In the genomic region with DNA sequence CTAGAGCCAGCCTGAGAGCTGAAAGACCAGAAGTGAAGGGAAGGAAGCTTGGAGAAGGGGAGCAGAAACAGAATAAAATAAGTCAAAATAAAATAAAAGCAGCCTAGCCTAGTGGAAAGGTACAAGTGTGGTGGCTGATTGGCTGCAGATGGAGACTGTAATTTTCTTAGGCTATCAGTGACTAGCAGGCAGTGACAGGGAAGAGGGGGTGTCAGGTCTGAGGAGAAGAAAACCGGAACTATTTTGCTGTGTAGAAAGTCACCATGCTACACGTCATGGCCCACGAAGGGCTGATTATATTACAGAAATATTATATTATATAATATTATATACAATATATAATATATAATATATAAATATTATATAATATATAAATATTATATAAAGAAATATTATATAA, we compare ENCODE assay signal across 17 cellular contexts.
"Had no signal": no experiment of that assay in that cellular context is flagged by ENCODE, and none has a peak within 500 bp of the region (broad histone marks: within the 10 kb centered on the region; RNA-seq: fewer than 3 reads in every experiment).

No MANE protein-coding gene starts in this region.

- H3K27ac Mint-ChIP-seq: activated CD8-positive, alpha-beta T cell treated with anti-CD3 and anti-CD28 coated beads for 36 hours; activated naive CD4-positive, alpha-beta T cell treated with anti-CD3 and anti-CD28 coated beads, Interleukin-2, amount 50 U/mL, for 72 hours; memory B cell; natural killer cell treated with Interleukin-12 subunit alpha and Interleukin-12 subunit beta and Interleukin-15 and Interleukin-18, amount 100 ng/mL, for 72 hours; stimulated activated naive CD8-positive, alpha-beta T cell treated with anti-CD3 and anti-CD28 coated beads, Interleukin-15, Interleukin-2, amounts not matched to agents 100 ng/mL and 50 ng/mL, for 24 hours had no signal

- H3K36me3 Mint-ChIP-seq: activated naive CD4-positive, alpha-beta T cell treated with anti-CD3 and anti-CD28 coated beads, Interleukin-2, amount 50 U/mL, for 72 hours; natural killer cell treated with Interleukin-12 subunit alpha and Interleukin-12 subunit beta and Interleukin-15 and Interleukin-18, amount 100 ng/mL, for 72 hours had no signal

- H3K9me3 Mint-ChIP-seq: memory B cell had no signal

- H3K4me2 ChIP-seq: smooth muscle cell had no signal

- ATAC-seq: activated CD8-positive, alpha-beta T cell treated with anti-CD3 and anti-CD28 coated beads for 36 hours; activated naive CD4-positive, alpha-beta T cell treated with anti-CD3 and anti-CD28 coated beads, Interleukin-2, amount 50 U/mL, for 72 hours; esophagus mucosa; natural killer cell treated with Interleukin-12 subunit alpha and Interleukin-12 subunit beta and Interleukin-15 and Interleukin-18, amount 100 ng/mL, for 72 hours; psoas muscle; right lobe of liver had no signal

- H3K4me1 ChIP-seq: left ventricle myocardium inferior, psoas muscle, right lobe of liver had no signal

- DNase-seq: activated CD4-positive, alpha-beta T cell treated with anti-CD3 and anti-CD28 coated beads for 4 hours; activated CD8-positive, alpha-beta T cell treated with anti-CD3 and anti-CD28 coated beads for 36 hours; activated effector memory CD4-positive, alpha-beta T cell treated with anti-CD3 and anti-CD28 coated beads, Interleukin-2, amount 50 U/mL, for 16 hours; activated T-cell treated with anti-CD3 and anti-CD28 coated beads, Interleukin-2, amount 50 U/mL, for 48 hours; left ventricle myocardium inferior; psoas muscle; right lobe of liver; T1000; upper lobe of left lung; WERI-Rb-1 had no signal

- H3K4me3 Mint-ChIP-seq: activated CD8-positive, alpha-beta T cell treated with anti-CD3 and anti-CD28 coated beads for 36 hours; memory B cell; natural killer cell treated with Interleukin-12 subunit alpha and Interleukin-12 subunit beta and Interleukin-15 and Interleukin-18, amount 100 ng/mL, for 72 hours; stimulated activated naive CD8-positive, alpha-beta T cell treated with anti-CD3 and anti-CD28 coated beads, Interleukin-15, Interleukin-2, amounts not matched to agents 100 ng/mL and 50 ng/mL, for 24 hours had no signal

- H3K27me3 Mint-ChIP-seq: activated CD8-positive, alpha-beta T cell treated with anti-CD3 and anti-CD28 coated beads for 36 hours; natural killer cell treated with Interleukin-12 subunit alpha and Interleukin-12 subunit beta and Interleukin-15 and Interleukin-18, amount 100 ng/mL, for 72 hours had no signal

- H3K36me3 ChIP-seq: left ventricle myocardium inferior, right lobe of liver, upper lobe of left lung, WERI-Rb-1 had no signal

- H3K27me3 ChIP-seq: right lobe of liver, upper lobe of left lung had no signal

- H3K27ac ChIP-seq: left ventricle myocardium inferior, psoas muscle, right lobe of liver, WERI-Rb-1 had no signal

- FAIRE-seq: colon had no signal

- H3K9me3 ChIP-seq: left ventricle myocardium inferior, psoas muscle, right lobe of liver, upper lobe of left lung had no signal

- H3K4me3 ChIP-seq: left ventricle myocardium inferior, psoas muscle, right lobe of liver, smooth muscle cell, upper lobe of left lung had no signal
